ENCODE assay signal across 8 cellular contexts in genomic region chrX:65668362-65669310, GRCh38. TPM values are rescaled to one million over a fixed set of nuclear protein-coding genes. Genes with fewer than 3 reads are reported as not detected.
DNase-seq lines count a peak whose midpoint lies in the region; TF ChIP-seq lines count a peak whose summit lies in the region.

No MANE protein-coding gene starts in this region.

- no peak overlapping the region for H2AFZ ChIP-seq in H9 (ENCODE audit: low read length)

- peak overlapping the region; percentile 80 for H3K4me2 ChIP-seq in H9 (ENCODE audit: insufficient read depth, insufficient read length, low read length)

- H3K4me1 Mint-ChIP-seq in H9 = peaks cover 18% of the 10 kb centered on the region in 2 experiments

- peaks cover 24% of the 10 kb centered on the region for H3K9me3 ChIP-seq in H9 (ENCODE audit: control insufficient read depth, low read depth, low read length)
- no peaks in the 10 kb centered on the region for H3K9me3 ChIP-seq in esophagus (ENCODE audit: control insufficient read depth in 2 of 2, insufficient read depth in 1 of 2, low read depth in 1 of 2, low read length in 1 of 2)
- no peaks in the 10 kb centered on the region for H3K9me3 ChIP-seq in muscle layer of duodenum (ENCODE audit: control insufficient read depth in 1 of 2, low read length in 2 of 2)

- peaks cover 14% of the 10 kb centered on the region; the same call in 1 of the 2 replicates for H3K79me2 ChIP-seq in H9 (ENCODE audit: insufficient read depth, low read length)

- H3K36me3 Mint-ChIP-seq in H9 (ENCODE audit: insufficient read depth in 1 of 3, low read depth in 3 of 3) = peaks cover 0 to 17% (median 14%) of the 10 kb centered on the region in 3 experiments; a peak in 6 of 7 replicates

- no peaks in the 10 kb centered on the region for H3K27me3 Mint-ChIP-seq in H9 (ENCODE audit: low read depth)

- H3K9ac ChIP-seq in H9 (ENCODE audit: extremely low read depth, insufficient read length, low read length) = peak overlapping the region; percentile 42

- no peak overlapping the region for H3K23ac ChIP-seq in H9 (ENCODE audit: insufficient read length, low read depth, low read length)

- H2BK5ac ChIP-seq in H9 (ENCODE audit: insufficient read length, low read length) = no peak overlapping the region

- H3K27me3 ChIP-seq in H9 (ENCODE audit: insufficient read depth, low read length) (no peaks in the 10 kb centered on the region), esophagus (ENCODE audit: control insufficient read depth in 1 of 2, insufficient read depth in 2 of 2, low read length in 2 of 2) (no peaks in the 10 kb centered on the region), muscle layer of duodenum (ENCODE audit: low read depth, low read length) (no peaks in the 10 kb centered on the region)

- peak overlapping the region; percentile 90 to 97 (median 96) for H3K27ac Mint-ChIP-seq in H9

- H3K9me3 Mint-ChIP-seq in H9 = peaks cover 60 to 77% of the 10 kb centered on the region in 2 experiments

- H2BK15ac ChIP-seq in H9 (ENCODE audit: low read depth, low read length) = no peak overlapping the region

- peak overlapping the region; percentile 7; the same call in 1 of the 2 replicates for H3K14ac ChIP-seq in H9 (ENCODE audit: insufficient read depth, low read length)

- H3K4me3 ChIP-seq in esophagus (ENCODE audit: low read depth in 1 of 2, low read length in 2 of 2) (peak overlapping the region; percentile 61 to 65), muscle layer of duodenum (ENCODE audit: low read depth in 1 of 2, low read length in 2 of 2) (peak overlapping the region; percentile 80 to 82)

- H3K4ac ChIP-seq in H9 (ENCODE audit: low read depth, low read length) = no peak overlapping the region

- no peak overlapping the region for H4K91ac ChIP-seq in H9 (ENCODE audit: insufficient read length, low read depth, low read length)

- no CpG with 5 or more reads among the region's 13 CpGs for WGBS in H9 (ENCODE audit: extremely low coverage, insufficient read length, low lambda C conversion rate)
- 1 to 35% methylated on average over 13 of the region's 13 CpGs for WGBS in esophagus, 2 donors

- no peak overlapping the region for H2AK5ac ChIP-seq in H9 (ENCODE audit: insufficient read length, low read length)

- no peak overlapping the region for H3T11ph ChIP-seq in H9 (ENCODE audit: low read length)

- H3K27ac ChIP-seq in H9 (ENCODE audit: insufficient read length, low read depth, low read length) (no peak overlapping the region), esophagus (ENCODE audit: low read depth in 2 of 2, low read length in 1 of 2) (peak overlapping the region; percentile 88 to 90), muscle layer of duodenum (ENCODE audit: low read length) (peak overlapping the region; percentile 94)

- H4K20me1 ChIP-seq in H9 (ENCODE audit: control insufficient read depth, insufficient read depth, insufficient read length) = no peaks in the 10 kb centered on the region

- H3K4me3 Mint-ChIP-seq in H9 = peak overlapping the region; percentile 76 to 87

- no peak overlapping the region for H3K56ac ChIP-seq in H9 (ENCODE audit: insufficient read length, low read depth, low read length)

- DNase-seq in DMS153 treated with DMSO at 0.1 percent for 48 hours (lab: John Stamatoyannopoulos, UW; ENCODE audit: unreplicated experiment) (peak; percentile 41), H9 (peak; percentile 56), NOMO-1 treated with dmso at 0.1 percent for 144 hours (lab: John Stamatoyannopoulos, UW; ENCODE audit: unreplicated experiment) (peak; percentile 81), activated T-cell treated with anti-CD3 and anti-CD28 coated beads for 24 hours (ENCODE audit: low read depth) (peak; percentile 49), superior temporal gyrus (ENCODE audit: extremely low spot score) (peak; percentile 10), cerebellum (ENCODE audit: low spot score) (no peak)

- H2BK12ac ChIP-seq in H9 (ENCODE audit: insufficient read length, low read depth, low read length) = no peak overlapping the region

- no peak overlapping the region for H4K5ac ChIP-seq in H9 (ENCODE audit: insufficient read length, low read depth, low read length)

- no peak overlapping the region for H2BK20ac ChIP-seq in H9 (ENCODE audit: low read depth, low read length, poor library complexity, severe bottlenecking)

- no peaks in the 10 kb centered on the region for H3K79me1 ChIP-seq in H9 (ENCODE audit: insufficient read depth, low read depth, low read length, poor library complexity, severe bottlenecking)

- no peak for TF ChIP-seq CTCF in H9 (conservative IDR thresholded peaks at IDR 0.05)

- no peaks in the 10 kb centered on the region for H3K23me2 ChIP-seq in H9 (ENCODE audit: insufficient read length, low read depth, low read length, poor library complexity, severe bottlenecking)

- H3K4me1 ChIP-seq in H9 (ENCODE audit: insufficient read depth, low read length) (0 out of 2 replicates have a peak, but pooled peaks cover 3% of the 10 kb centered on the region), esophagus (ENCODE audit: control insufficient read depth in 2 of 2, insufficient read depth in 2 of 2, low read length in 1 of 2) (peaks cover 0 to 3% of the 10 kb centered on the region in 2 donors), muscle layer of duodenum (ENCODE audit: control insufficient read depth in 1 of 2, insufficient read depth in 2 of 2, low read length in 2 of 2) (peaks cover 2 to 26% of the 10 kb centered on the region in 2 donors)

- no peak overlapping the region for H2BK120ac ChIP-seq in H9 (ENCODE audit: low read depth, low read length, poor library complexity, severe bottlenecking)

- no peaks in the 10 kb centered on the region for H3K36me3 ChIP-seq in esophagus (ENCODE audit: control insufficient read depth in 2 of 2, insufficient read depth in 2 of 2, low read length in 1 of 2)
- H3K36me3 ChIP-seq in muscle layer of duodenum (ENCODE audit: control insufficient read depth in 1 of 2, insufficient read depth in 2 of 2, low read length in 2 of 2) = peaks cover 0 to 7% of the 10 kb centered on the region in 2 donors

- H3K18ac ChIP-seq in H9 (ENCODE audit: insufficient read length, low read depth, low read length) = no peak overlapping the region

- no peak overlapping the region for H4K8ac ChIP-seq in H9 (replicated peaks; ENCODE audit: insufficient read length, low read depth, low read length)

RNA-seq across cellular contexts. Expression of gene MSN, which starts 1.2 kb away (rescaled TPM):
- 126 and 129 TPM in 2 replicates for total RNA-seq in H9 (2021)
- 10 to 100 TPM; 32.9 to 50.4 TPM for polyA plus RNA-seq in esophagus
- total RNA-seq in cerebellum = 33.2 TPM
